In the genomic region with DNA sequence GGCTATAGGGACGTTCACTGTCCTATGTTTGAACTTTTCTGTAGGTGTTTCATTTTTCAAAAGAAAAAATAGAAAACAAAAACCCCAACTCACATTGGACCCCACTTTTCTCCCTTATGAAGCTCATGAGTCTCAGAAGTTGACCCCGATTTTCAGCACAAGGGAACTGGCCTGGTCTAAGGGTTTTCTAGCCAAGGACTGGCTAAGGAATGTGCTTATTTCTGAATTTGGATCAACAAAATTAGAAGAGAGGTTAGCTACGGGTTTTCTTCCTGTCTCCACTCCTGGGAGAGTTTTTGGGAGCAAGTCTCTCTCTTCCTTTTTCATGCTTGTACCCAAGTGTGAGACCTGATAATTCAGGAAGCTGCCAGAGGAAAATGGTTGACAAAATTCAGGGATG, we compare ENCODE assay signal across 9 cellular contexts.
"Had no signal": no experiment of that assay in that cellular context is flagged by ENCODE, and none has a peak within 500 bp of the region (broad histone marks: within the 10 kb centered on the region; RNA-seq: fewer than 3 reads in every experiment).

No MANE protein-coding gene starts in this region.

- ATAC-seq: HCT116, HepG2 had no signal

- H3K36me3 ChIP-seq: HAP-1 had no signal

- DNase-seq: GM23248, GOT3, H7, HFFc6, KBM-7 had no signal

- H3K4me3 Mint-ChIP-seq: HFFc6, IgD-negative memory B cell had no signal

- H3K27ac Mint-ChIP-seq: HFFc6, IgD-negative memory B cell had no signal

- H3K4me3 ChIP-seq: GM23248, HAP-1 had no signal

- H3K9me3 ChIP-seq: HAP-1 had no signal

- H3K9me3 Mint-ChIP-seq: HFFc6, IgD-negative memory B cell had no signal

- H3K27me3 Mint-ChIP-seq: IgD-negative memory B cell had no signal

- H3K9ac ChIP-seq: GM23248 had no signal
